9 cellular contexts compared by ENCODE assay signal in the genomic region with DNA sequence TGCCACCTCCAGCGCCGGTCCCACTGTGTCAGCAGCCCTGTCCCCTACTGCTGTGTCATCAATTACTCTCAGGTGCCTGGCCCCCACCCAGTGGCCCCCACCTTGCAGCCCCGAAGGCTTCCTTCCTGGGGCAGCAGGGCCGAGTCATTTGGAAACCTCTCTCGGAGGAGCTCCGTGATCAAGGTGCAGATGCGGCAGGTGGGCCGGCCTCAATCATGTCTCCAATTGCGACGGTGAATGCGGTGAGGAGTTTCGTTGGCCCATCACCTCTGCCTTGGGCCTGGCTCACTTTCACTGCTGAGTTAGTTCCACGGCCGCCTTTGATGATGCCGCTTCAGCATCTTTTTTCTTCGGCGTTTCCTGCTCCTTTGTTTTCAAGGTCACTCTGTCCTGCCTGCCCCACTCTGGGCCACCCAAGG.
DNase-seq lines count a peak whose midpoint lies in the region; ATAC-seq lines count a peak whose summit lies in the region.
"Had no signal": no experiment of that assay in that cellular context is flagged by ENCODE, and none has a peak within 500 bp of the region (broad histone marks: within the 10 kb centered on the region; RNA-seq: fewer than 3 reads in every experiment).

No MANE protein-coding gene starts in this region.

- peak; percentile 42 to 64 for ATAC-seq in activated CD4-positive, CD25-positive, alpha-beta regulatory T cell treated with anti-CD3 and anti-CD28 coated beads, Interleukin-2, amount 50 U/mL, for 24 hours
- no peak for ATAC-seq in GM21423 (IDR thresholded peaks at IDR 0.05; ENCODE audit: unreplicated experiment)

- peak; percentile 62 for DNase-seq in stimulated activated naive CD4-positive, alpha-beta T cell treated with Interleukin-2 at 50 U/mL for 16 hours (lab: John Stamatoyannopoulos, UW)
- DNase-seq in stimulated activated naive CD4-positive, alpha-beta T cell (lab: John Stamatoyannopoulos, UW) = no peak
- peak; percentile 36 for DNase-seq in effector CD4-positive, alpha-beta T cell
- no peak for DNase-seq in DMS79 treated with DMSO at 0.1 percent for 48 hours (lab: John Stamatoyannopoulos, UW)
- DNase-seq in germinal center (ENCODE audit: low spot score) = no peak
- no peak for DNase-seq in HK-2 (ENCODE audit: unreplicated experiment)
- DNase-seq: NCI-H526 had no signal

Comparison
In these comparisons a context has a peak if more than half of its experiments do, and no peak if none do; other contexts are left out.
1. DNase-seq: peak in stimulated activated naive CD4-positive, alpha-beta T cell treated with Interleukin-2 at 50 U/mL for 16 hours (single experiment) and effector CD4-positive, alpha-beta T cell (single experiment); none in stimulated activated naive CD4-positive, alpha-beta T cell (0 of 6), DMS79 treated with DMSO at 0.1 percent for 48 hours (single experiment), germinal center (single experiment) and HK-2 (single experiment).